26 cellular contexts compared by ENCODE assay signal in genomic region chr7:157294773-157295172, GRCh38. TPM values are rescaled to one million over a fixed set of nuclear protein-coding genes. Genes with fewer than 3 reads are reported as not detected.
DNase-seq lines count a peak whose midpoint lies in the region; ATAC-seq, FAIRE-seq and TF ChIP-seq lines count a peak whose summit lies in the region.
"Had no signal": no experiment of that assay in that cellular context is flagged by ENCODE, and none has a peak within 500 bp of the region (broad histone marks: within the 10 kb centered on the region; RNA-seq: fewer than 3 reads in every experiment).

No MANE protein-coding gene starts in this region.

- H3K9ac ChIP-seq in H1 (replicated peaks in 1 of 4; ENCODE audit: extremely low read depth in 1 of 4, low read depth in 3 of 4, low read length in 3 of 4), result no peak overlapping the region
- H3K9ac ChIP-seq: BLaER1 had no signal

- no peak for FAIRE-seq in H1 (lab: Jason Lieb, UNC)
- FAIRE-seq: A549, GM12878, GM12892, GM18507 had no signal

- H2AFZ ChIP-seq in H1 (ENCODE audit: low read length), result no peak overlapping the region
- no peak overlapping the region for H2AFZ ChIP-seq in osteoblast (ENCODE audit: low read length)

- H4K91ac ChIP-seq in H1 (replicated peaks; ENCODE audit: insufficient read length, low read length), result peak overlapping the region; percentile 34

- no peaks in the 10 kb centered on the region for H3K9me3 Mint-ChIP-seq in MCF 10A (ENCODE audit: unreplicated experiment)
- H3K9me3 Mint-ChIP-seq: CD14-positive monocyte; CD4-positive, CD25-positive, alpha-beta regulatory T cell had no signal

- 92% methylated on average over 12 of the region's 12 CpGs; no CpG with 5 or more reads in 1 of the 2 experiments for WGBS in H1 (ENCODE audit: extremely low coverage in 1 of 2, insufficient coverage in 1 of 2, insufficient read length in 1 of 2, insufficient replicate concordance in 2 of 2, low coverage in 1 of 2, low lambda C conversion rate in 2 of 2, missing lambda C conversion rate in 1 of 2), 2 experiments

- no peak overlapping the region for H3K4me3 Mint-ChIP-seq in MCF 10A (ENCODE audit: unreplicated experiment)
- H3K4me3 Mint-ChIP-seq: CD14-positive monocyte; CD4-positive, alpha-beta memory T cell; CD4-positive, CD25-positive, alpha-beta regulatory T cell had no signal

- H4K5ac ChIP-seq in H1 (ENCODE audit: insufficient read length, low read depth, low read length), result no peak overlapping the region

- H3K9me3 ChIP-seq in H1 (ENCODE audit: insufficient read depth in 2 of 2, low read depth in 1 of 2, low read length in 1 of 2) (no peaks in the 10 kb centered on the region), osteoblast (ENCODE audit: low read depth, low read length) (no peaks in the 10 kb centered on the region)
- H3K9me3 ChIP-seq: A549, BE2C, BLaER1 had no signal

- H4K20me1 ChIP-seq in H1 (replicated peaks in 1 of 2; ENCODE audit: control insufficient read depth in 1 of 2, insufficient read depth in 2 of 2, low read length in 2 of 2) (peaks cover 0 to 10% of the 10 kb centered on the region in 2 experiments), osteoblast (ENCODE audit: insufficient read depth, low read length) (no peaks in the 10 kb centered on the region)
- H4K20me1 ChIP-seq: BLaER1 had no signal

- H4K8ac ChIP-seq in H1 (ENCODE audit: extremely low read depth, insufficient read depth, low read length), result no peak overlapping the region

- no peak overlapping the region for H3K14ac ChIP-seq in H1 (ENCODE audit: insufficient read length)

- no peak overlapping the region for H2BK120ac ChIP-seq in H1 (replicated peaks; ENCODE audit: low read depth, low read length)

- TF ChIP-seq EP300 in H1 (IDR thresholded peaks at IDR 0.05; ENCODE audit: borderline replicate concordance in 1 of 2, low read depth in 2 of 2, low read length in 2 of 2), result no peak

- TF ChIP-seq POLR2A in H1 (IDR thresholded peaks at IDR 0.05; ENCODE audit: control extremely low read depth in 1 of 2, low read depth in 2 of 2, low read length in 2 of 2), result no peak

- H3K36me3 ChIP-seq in H1 (ENCODE audit: control insufficient read depth in 2 of 4, insufficient read depth in 4 of 4, low read length in 3 of 4) (no peaks in the 10 kb centered on the region), osteoblast (ENCODE audit: insufficient read depth, low read length) (no peaks in the 10 kb centered on the region)
- H3K36me3 ChIP-seq: BE2C, BLaER1 had no signal

- H3K23me2 ChIP-seq in H1 (ENCODE audit: low read depth, low read length), result peaks cover 13% of the 10 kb centered on the region

- H3K27me3 ChIP-seq in H1 (replicated peaks in 1 of 4; ENCODE audit: control insufficient read depth in 3 of 4, extremely low read depth in 1 of 4, insufficient read depth in 3 of 4, low read length in 3 of 4) (peaks cover 0 to 7% (median 0%) of the 10 kb centered on the region in 4 experiments; a peak in 1 of 7 replicates), osteoblast (ENCODE audit: insufficient read depth, low read length) (no peaks in the 10 kb centered on the region)
- H3K27me3 ChIP-seq: BE2C, BLaER1 had no signal

- H2BK15ac ChIP-seq in H1 (ENCODE audit: low read length), result no peak overlapping the region; the same call in 1 of the 2 replicates

- no peaks in the 10 kb centered on the region for H3K36me3 Mint-ChIP-seq in MCF 10A (ENCODE audit: insufficient read depth, unreplicated experiment)
- H3K36me3 Mint-ChIP-seq: CD4-positive, alpha-beta memory T cell; CD4-positive, CD25-positive, alpha-beta regulatory T cell had no signal

- no peak for ATAC-seq in GM21619 (IDR thresholded peaks at IDR 0.05; ENCODE audit: unreplicated experiment)
- ATAC-seq: A549, GM12878 had no signal

- BruUV-seq in MCF 10A (replicated peaks; lab: Mats Ljungman, UMichigan), result no TSS peak

- H3K27me3 Mint-ChIP-seq in MCF 10A (ENCODE audit: insufficient read depth, unreplicated experiment), result no peaks in the 10 kb centered on the region

- H2BK5ac ChIP-seq in H1 (ENCODE audit: low read depth, low read length), result 0 out of 2 replicates have a peak overlapping the region, but pooled peaks have one; percentile 32

- intact Hi-C loops in MCF 10A (cut with micrococcal nuclease), result no loop called here

- H3K4me3 ChIP-seq in H1 (ENCODE audit: extremely low read depth in 1 of 4, insufficient read depth in 2 of 4, low read depth in 3 of 4, low read length in 4 of 4) (no peak overlapping the region), osteoblast (ENCODE audit: insufficient read depth, low read length) (no peak overlapping the region)
- H3K4me3 ChIP-seq: A549, BLaER1, GM12878 had no signal

- TF ChIP-seq CTCF in RWPE1 (conservative IDR thresholded peaks at IDR 0.05; ENCODE audit: low read depth), result no peak
- no peak for TF ChIP-seq CTCF in H1 (IDR thresholded peaks at IDR 0.05; ENCODE audit: control extremely low read depth in 1 of 3, insufficient read depth in 1 of 3, low read depth in 1 of 3, low read length in 3 of 3)
- no peak for TF ChIP-seq CTCF in osteoblast (IDR thresholded peaks at IDR 0.05; ENCODE audit: extremely low read depth, low read depth, low read length)
- TF ChIP-seq CTCF in MCF 10A (IDR thresholded peaks at IDR 0.05; ENCODE audit: unreplicated experiment), result no peak

- 0 out of 2 replicates have a peak, but pooled peaks cover 3% of the 10 kb centered on the region for H3K79me1 ChIP-seq in H1 (ENCODE audit: low read depth, low read length)

- peak overlapping the region; percentile 97; the same call in 1 of the 2 replicates for H2BK12ac ChIP-seq in H1 (ENCODE audit: low read depth, low read length)

- H3K18ac ChIP-seq in H1 (ENCODE audit: extremely low read depth, low read length), result no peak overlapping the region

- TF ChIP-seq RAD21 in H1 (IDR thresholded peaks at IDR 0.05 in 1 of 2, conservative IDR thresholded peaks at IDR 0.05 in 1 of 2; ENCODE audit: low read depth in 2 of 2, low read length in 2 of 2), result no peak

- CTCF ChIA-PET in RWPE1 (lab: Yijun Ruan, JAX), result interaction anchor here (0.6 kb wide), 1 partner anchor 69 kb away, joined by 3 read pairs; no protein-coding TSS in a partner anchor
- CTCF ChIA-PET in H1 (lab: Charles Lee; ENCODE audit: partially characterized antibody), result interaction anchor here (2.4 kb wide), 1 partner anchor 11 kb away, joined by 6 read pairs; no protein-coding TSS in a partner anchor
- CTCF ChIA-PET in MCF 10A (lab: Yijun Ruan, JAX), result interaction anchor here (0.6 to 1.8 kb wide), 3 partner anchors 10 to 1524 kb away, joined by 3 to 9 read pairs (median 4); no protein-coding TSS in a partner anchor

- DNase-seq in AG20443 (ENCODE audit: low spot score) (peak; percentile 5), RWPE1 (ENCODE audit: low spot score) (no peak), H1 (ENCODE audit: low read depth in 1 of 2, low spot score in 2 of 2) (no peak), osteoblast (ENCODE audit: insufficient read length, low spot score, missing footprints) (peak; percentile 55), NCI-H2227 (lab: John Stamatoyannopoulos, UW; ENCODE audit: unreplicated experiment) (no peak), MCF 10A (ENCODE audit: unreplicated experiment) (no peak)
- DNase-seq in activated T-cell treated with anti-CD3 and anti-CD28 coated beads, Interleukin-2, amount 50 U/mL, for 48 hours, result no peak
- DNase-seq: BE2C; C1 segment of cervical spinal cord; CD4-positive, CD25-positive, alpha-beta regulatory T cell; DMS 273 treated with DMSO at 0.1 percent for 48 hours; DMS153; DMS53; DMS79; DND-41; EL; GDM1 had no signal

- H3K27ac Mint-ChIP-seq in MCF 10A (ENCODE audit: low read depth, unreplicated experiment), result no peak overlapping the region
- H3K27ac Mint-ChIP-seq: CD14-positive monocyte; CD4-positive, alpha-beta memory T cell had no signal

- H3K27ac ChIP-seq in RWPE1 (peak overlapping the region; percentile 41), H1 (ENCODE audit: low read depth, low read length) (no peak overlapping the region), osteoblast (ENCODE audit: low read depth, low read length) (no peak overlapping the region)
- H3K27ac ChIP-seq: 22Rv1, A549, BLaER1 had no signal

- no peak overlapping the region for H2BK20ac ChIP-seq in H1 (ENCODE audit: low read length)

- H3K79me2 ChIP-seq in H1 (ENCODE audit: control insufficient read depth in 1 of 2, insufficient read depth in 2 of 2, low read length in 2 of 2), result no peaks in the 10 kb centered on the region
- no peaks in the 10 kb centered on the region for H3K79me2 ChIP-seq in osteoblast (ENCODE audit: insufficient read depth, low read length)

- POLR2A ChIA-PET in RWPE1 (lab: Yijun Ruan, JAX; ENCODE audit: low non-redundant PET), result no interaction called here
- POLR2A ChIA-PET in H1 (lab: Charles Lee; ENCODE audit: partially characterized antibody), result interaction anchor here (1.2 kb wide), 1 partner anchor 10 kb away, joined by 4 read pairs; no protein-coding TSS in a partner anchor
- POLR2A ChIA-PET in MCF 10A (lab: Yijun Ruan, JAX), result interaction anchor here (3.3 kb wide), 1 partner anchor 43 kb away, joined by 31 read pairs; the partner anchor contains the start of gene DNAJB6

- peaks cover 32% of the 10 kb centered on the region for H3K4me1 Mint-ChIP-seq in MCF 10A (ENCODE audit: insufficient read depth, unreplicated experiment)

- H3K56ac ChIP-seq in H1 (replicated peaks; ENCODE audit: insufficient read length, low read depth, low read length), result no peak overlapping the region

- H3K4me2 ChIP-seq in H1 (ENCODE audit: insufficient read depth in 1 of 2, low read depth in 2 of 2, low read length in 2 of 2) (no peak overlapping the region), osteoblast (ENCODE audit: insufficient read depth, low read length) (no peak overlapping the region)
- H3K4me2 ChIP-seq: A549, BLaER1 had no signal

- H2AK5ac ChIP-seq in H1 (ENCODE audit: low read depth, low read length), result 0 out of 2 replicates have a peak overlapping the region, but pooled peaks have one; percentile 65

- H3K4me1 ChIP-seq in H1 (replicated peaks in 1 of 4; ENCODE audit: control insufficient read depth in 3 of 4, insufficient read depth in 4 of 4, low read length in 3 of 4) (peaks cover 0 to 9% (median 2%) of the 10 kb centered on the region in 4 experiments; a peak in 5 of 7 replicates), osteoblast (ENCODE audit: insufficient read depth, low read length) (no peaks in the 10 kb centered on the region)
- H3K4me1 ChIP-seq: BE2C had no signal

- no peak overlapping the region for H3K23ac ChIP-seq in H1 (ENCODE audit: insufficient read length)

- H3K4ac ChIP-seq in H1 (replicated peaks; ENCODE audit: insufficient read length, low read depth, low read length), result no peak overlapping the region

RNA-seq across cellular contexts. Expression of gene DNAJB6, which starts 42.0 kb away (rescaled TPM):
- 270 and 295 TPM in 2 replicates for total RNA-seq in H1 (2021; fragmentation: NEBNext Ultra II Directional; extraction: Animal tissue kit (Norgen Biotek cat#: 25700))
- 117 and 166 TPM in 2 replicates for polyA plus RNA-seq in H1 (2011; rRNA removed)
- 170 TPM for polyA plus RNA-seq in H1 (2011; cell fraction: cytosol; rRNA removed)
- 108 TPM for polyA plus RNA-seq in H1 (2011; cell fraction: nucleus; rRNA removed)
- 237 to 389 TPM (median 263 TPM) in 4 replicates for polyA plus RNA-seq in H1 (2012, experiment 1 of 2)
- 129 TPM for polyA plus RNA-seq in H1 (2012, experiment 2 of 2)
- polyA plus RNA-seq in H1 (2013, experiment 1 of 2), result 323 TPM
- 304 TPM for polyA plus RNA-seq in H1 (2013, experiment 2 of 2)
- polyA minus RNA-seq in H1 (2011; rRNA and poly(A)+ RNA removed), result 66.6 and 92.4 TPM in 2 replicates
- polyA minus RNA-seq in H1 (2011; cell fraction: cytosol; rRNA and poly(A)+ RNA removed), result 170 TPM
- polyA minus RNA-seq in H1 (2011; cell fraction: nucleus; rRNA and poly(A)+ RNA removed), result 112 TPM
- 84.3 and 84.7 TPM in 2 replicates for total RNA-seq in osteoblast
- 110 and 124 TPM in 2 replicates for total RNA-seq in MCF 10A (2022)

Comparison
In these comparisons a context has a peak if more than half of its experiments do, and no peak if none do; other contexts are left out.
1. DNase-seq: peak in AG20443 (single experiment) and osteoblast (single experiment); none in RWPE1 (single experiment), H1 (0 of 2), NCI-H2227 (single experiment), MCF 10A (single experiment) and activated T-cell treated with anti-CD3 and anti-CD28 coated beads, Interleukin-2, amount 50 U/mL, for 48 hours (0 of 2).